ENCODE assay signal across 10 cellular contexts in genomic region chr7:134782121-134782623, GRCh38. TPM values are rescaled to one million over a fixed set of nuclear protein-coding genes. Genes with fewer than 3 reads are reported as not detected.
A peak's percentile ranks its signal among the peaks of the same experiment; 100 is the strongest.
DNase-seq lines count a peak whose midpoint lies in the region; ATAC-seq and TF ChIP-seq lines count a peak whose summit lies in the region.
"Had no signal": no experiment of that assay in that cellular context is flagged by ENCODE, and none has a peak within 500 bp of the region (broad histone marks: within the 10 kb centered on the region; RNA-seq: fewer than 3 reads in every experiment).

No MANE protein-coding gene starts in this region.

- TF ChIP-seq CTCF in breast epithelium (IDR thresholded peaks at IDR 0.05): no peak
- no peak for TF ChIP-seq CTCF in MCF 10A (IDR thresholded peaks at IDR 0.05; ENCODE audit: unreplicated experiment)
- no peak for TF ChIP-seq CTCF in fibroblast of pulmonary artery (IDR thresholded peaks at IDR 0.05; ENCODE audit: low read length, missing control alignments)
- no peak for TF ChIP-seq CTCF in upper lobe of right lung (IDR thresholded peaks at IDR 0.05)

- peaks cover 36% of the 10 kb centered on the region for H3K4me1 Mint-ChIP-seq in MCF 10A (ENCODE audit: insufficient read depth, unreplicated experiment)
- peaks cover 0 to 24% (median 11%) of the 10 kb centered on the region in 7 donors for H3K4me1 Mint-ChIP-seq in naive thymus-derived CD4-positive, alpha-beta T cell

- CTCF ChIA-PET in MCF 10A (lab: Yijun Ruan, JAX): interaction anchor here (0.8 kb wide), 2 partner anchors 26 to 64 kb away, joined by 3 read pairs; no protein-coding TSS in a partner anchor
- CTCF ChIA-PET in naive thymus-derived CD4-positive, alpha-beta T cell (lab: Charles Lee): no interaction called here

- no peaks in the 10 kb centered on the region for H3K36me3 Mint-ChIP-seq in MCF 10A (ENCODE audit: insufficient read depth, unreplicated experiment)
- peaks cover 0 to 19% (median 7%) of the 10 kb centered on the region in 5 donors for H3K36me3 Mint-ChIP-seq in naive thymus-derived CD4-positive, alpha-beta T cell

- no TSS peak for BruUV-seq in MCF 10A (replicated peaks; lab: Mats Ljungman, UMichigan)

- H3K27ac Mint-ChIP-seq in MCF 10A (ENCODE audit: low read depth, unreplicated experiment): no peak overlapping the region
- no peak overlapping the region for H3K27ac Mint-ChIP-seq in naive thymus-derived CD4-positive, alpha-beta T cell

- peak overlapping the region; percentile 88 to 89 for H3K27ac ChIP-seq in breast epithelium
- peak overlapping the region; percentile 76 for H3K27ac ChIP-seq in upper lobe of right lung
- no peak overlapping the region for H3K27ac ChIP-seq in naive thymus-derived CD4-positive, alpha-beta T cell (ENCODE audit: low read depth, low read length)

- no peaks in the 10 kb centered on the region for H3K27me3 Mint-ChIP-seq in MCF 10A (ENCODE audit: insufficient read depth, unreplicated experiment)
- H3K27me3 Mint-ChIP-seq in naive thymus-derived CD4-positive, alpha-beta T cell: peaks cover 0 to 5% (median 0%) of the 10 kb centered on the region in 5 donors

- POLR2A ChIA-PET in MCF 10A (lab: Yijun Ruan, JAX): interaction anchor here (0.8 kb wide), 1 partner anchor 123 kb away, joined by 3 read pairs; no protein-coding TSS in a partner anchor
- POLR2A ChIA-PET in naive thymus-derived CD4-positive, alpha-beta T cell (lab: Charles Lee): no interaction called here

- no peaks in the 10 kb centered on the region for H3K27me3 ChIP-seq in breast epithelium
- H3K27me3 ChIP-seq in upper lobe of right lung: no peaks in the 10 kb centered on the region
- H3K27me3 ChIP-seq in naive thymus-derived CD4-positive, alpha-beta T cell (ENCODE audit: control insufficient read depth in 2 of 2, insufficient read depth in 2 of 2, low read length in 2 of 2): no peaks in the 10 kb centered on the region

- no peak overlapping the region for H3K4me3 Mint-ChIP-seq in MCF 10A (ENCODE audit: unreplicated experiment)
- no peak overlapping the region for H3K4me3 Mint-ChIP-seq in naive thymus-derived CD4-positive, alpha-beta T cell

- no peak for TF ChIP-seq POLR2A in breast epithelium (IDR thresholded peaks at IDR 0.05)

- H3K4me3 ChIP-seq in breast epithelium (peak overlapping the region; percentile 9 to 66 (median 55)), fibroblast of pulmonary artery (replicated peaks; ENCODE audit: low read depth, low read length) (peak overlapping the region; percentile 67), upper lobe of right lung (peak overlapping the region; percentile 59)
- H3K4me3 ChIP-seq in naive thymus-derived CD4-positive, alpha-beta T cell (ENCODE audit: low read length): no peak overlapping the region
- H3K4me3 ChIP-seq: K562 had no signal

- H3K4me1 ChIP-seq in breast epithelium (peaks cover 0 to 5% of the 10 kb centered on the region in 2 donors), upper lobe of right lung (peaks cover 21% of the 10 kb centered on the region)
- H3K4me1 ChIP-seq in naive thymus-derived CD4-positive, alpha-beta T cell (ENCODE audit: control insufficient read depth in 2 of 2, insufficient read depth in 2 of 2, low read length in 2 of 2): no peaks in the 10 kb centered on the region

- H3K9me3 Mint-ChIP-seq in MCF 10A (ENCODE audit: unreplicated experiment): no peaks in the 10 kb centered on the region
- H3K9me3 Mint-ChIP-seq in naive thymus-derived CD4-positive, alpha-beta T cell: no peaks in the 10 kb centered on the region

- DNase-seq in breast epithelium (ENCODE audit: low spot score in 2 of 2): no peak
- DNase-seq in MCF 10A (ENCODE audit: unreplicated experiment): no peak
- DNase-seq in fibroblast of pulmonary artery (ENCODE audit: low read depth): peak; percentile 71
- no peak for DNase-seq in upper lobe of right lung
- DNase-seq in naive thymus-derived CD4-positive, alpha-beta T cell: no peak
- DNase-seq in KG1 (lab: John Stamatoyannopoulos, UW): no peak
- DNase-seq in pons (ENCODE audit: low spot score): no peak
- DNase-seq: activated CD8-positive, alpha-beta memory T cell treated with anti-CD3 and anti-CD28 coated beads, Interleukin-2, amount 50 U/mL, for 4 hours had no signal

- ATAC-seq in HG03354 (IDR thresholded peaks at IDR 0.05; ENCODE audit: poor library complexity, severe bottlenecking, unreplicated experiment) (peak; percentile 80), upper lobe of right lung (no peak)
- no peak for ATAC-seq in naive thymus-derived CD4-positive, alpha-beta T cell
- ATAC-seq: K562 had no signal

- intact Hi-C loops in breast epithelium (cut with DNase I; ENCODE audit: low total_unique reads): no loop called here
- intact Hi-C loops in MCF 10A (cut with micrococcal nuclease): loop anchor here (5.0 kb wide), 1 partner anchor 110 kb away; no protein-coding TSS in a partner anchor
- intact Hi-C loops in upper lobe of right lung (cut with DNase I): no loop called here
- intact Hi-C loops in naive thymus-derived CD4-positive, alpha-beta T cell (cut with micrococcal nuclease): no loop called here

- no peaks in the 10 kb centered on the region for H3K9me3 ChIP-seq in breast epithelium
- H3K9me3 ChIP-seq in upper lobe of right lung: no peaks in the 10 kb centered on the region
- H3K9me3 ChIP-seq in naive thymus-derived CD4-positive, alpha-beta T cell (ENCODE audit: control insufficient read depth in 2 of 3, low read length in 3 of 3): no peaks in the 10 kb centered on the region

- H3K36me3 ChIP-seq in breast epithelium (no peaks in the 10 kb centered on the region), upper lobe of right lung (no peaks in the 10 kb centered on the region)
- no peaks in the 10 kb centered on the region for H3K36me3 ChIP-seq in naive thymus-derived CD4-positive, alpha-beta T cell (ENCODE audit: control insufficient read depth in 2 of 3, insufficient read depth in 3 of 3, low read length in 3 of 3)

RNA-seq across cellular contexts. Expression of gene CALD1, which starts 2.7 kb away (rescaled TPM):
- 100 to 1,000 TPM; 252 to 335 (median 266) TPM for total RNA-seq in breast epithelium
- total RNA-seq in MCF 10A (2022): 130 and 183 TPM in 2 replicates
- total RNA-seq in upper lobe of right lung: 213 TPM
- 1 to 10 TPM in 1 of 5 experiments, under 1 TPM in 4; 0.27 to 2.0 (median 0.39) TPM for total RNA-seq in naive thymus-derived CD4-positive, alpha-beta T cell
- under 1 TPM in 1 of 2 donors, not detected in 1; 0.32 TPM for polyA plus RNA-seq in naive thymus-derived CD4-positive, alpha-beta T cell
- polyA plus RNA-seq: K562 had no signal

Comparison
In these comparisons a context has a peak if more than half of its experiments do, and no peak if none do; other contexts are left out.
1. RNA of gene CALD1, which starts 2.7 kb away (total RNA-seq): 252 to 335 TPM in breast epithelium, 213 TPM in upper lobe of right lung (single experiment) and 130 to 183 TPM in MCF 10A; 0.27 to 2.0 TPM in naive thymus-derived CD4-positive, alpha-beta T cell; every median in the first group is over 10 times any median in the second.